8 cellular contexts compared by ENCODE assay signal in the genomic region with DNA sequence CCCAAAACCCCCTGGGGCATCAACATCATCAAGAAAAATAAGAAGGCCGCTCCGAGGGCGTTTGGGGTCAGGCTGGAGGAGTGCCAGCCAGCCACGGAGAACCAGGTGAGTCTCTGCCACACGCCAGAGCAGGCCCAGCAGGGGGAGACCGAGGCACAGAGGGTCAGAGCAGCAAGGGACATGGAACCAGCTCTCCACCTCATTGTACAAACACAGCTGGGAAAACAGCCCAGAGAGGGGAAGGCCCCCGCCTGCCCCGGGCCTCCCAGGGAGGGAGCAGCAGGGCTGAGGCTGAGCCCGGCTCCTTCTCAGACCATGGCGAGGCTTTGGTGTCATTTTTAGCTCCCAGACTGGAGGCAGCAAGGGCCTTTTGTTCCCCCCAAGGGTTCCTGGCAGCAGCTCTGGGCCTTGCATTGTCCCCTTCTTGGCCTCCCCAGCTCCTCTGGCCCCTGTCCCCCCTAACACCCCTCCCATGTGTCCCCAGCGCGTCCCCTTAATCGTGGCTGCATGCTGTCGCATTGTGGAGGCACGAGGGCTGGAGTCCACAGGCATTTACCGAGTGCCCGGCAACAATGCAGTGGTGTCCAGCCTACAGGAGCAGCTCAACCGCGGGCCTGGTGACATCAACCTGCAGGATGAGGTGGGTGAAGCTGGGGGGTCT. TPM values are rescaled to one million over a fixed set of nuclear protein-coding genes. Genes with fewer than 3 reads are reported as not detected.
DNase-seq lines count a peak whose midpoint lies in the region; ATAC-seq, FAIRE-seq and TF ChIP-seq lines count a peak whose summit lies in the region.
"Not testable (repeated sequence)": the region's sequence is repeated elsewhere in the genome, so short reads cannot be mapped to it uniquely, and the experiment has no call there.

No MANE protein-coding gene starts in this region.

- DNase-seq in DMS153 (lab: John Stamatoyannopoulos, UW) (peak; percentile 45), NCI-H1417 (lab: John Stamatoyannopoulos, UW) (peak in 2 of 3 experiments; percentile 40 to 74), NCI-H345 treated with DMSO at 0.1 percent for 48 hours (lab: John Stamatoyannopoulos, UW; ENCODE audit: unreplicated experiment) (peak; percentile 72), bronchial epithelial cell (ENCODE audit: low read depth) (peak; percentile 32), hypothalamus (lab: John Stamatoyannopoulos, UW) (peak in 39 of 51 donors; percentile 15 to 83 (median 64)), osteocyte (ENCODE audit: extremely low spot score, unreplicated experiment) (peak; percentile 91)
- not testable (repeated sequence) for DNase-seq in RWPE2 (ENCODE audit: low spot score); tibial nerve (ENCODE audit: low spot score in 2 of 2)

- peaks cover 39% of the 10 kb centered on the region for H3K4me1 Mint-ChIP-seq in osteocyte (ENCODE audit: unreplicated experiment)

- H3K4me3 Mint-ChIP-seq in osteocyte (ENCODE audit: unreplicated experiment): not testable (repeated sequence)

- not testable (repeated sequence) for H3K27me3 Mint-ChIP-seq in osteocyte (ENCODE audit: unreplicated experiment)

- not testable (repeated sequence) for H3K4me3 ChIP-seq in RWPE2 (ENCODE audit: severe bottlenecking); bronchial epithelial cell (ENCODE audit: low read depth, low read length); tibial nerve

- not testable (repeated sequence) for TF ChIP-seq POLR2A in tibial nerve (IDR thresholded peaks at IDR 0.05)

- peaks cover 52% of the 10 kb centered on the region for H3K36me3 ChIP-seq in RWPE2 (ENCODE audit: low read depth)
- H3K36me3 ChIP-seq in bronchial epithelial cell (ENCODE audit: control insufficient read depth, insufficient read depth, low read length): peaks cover 18% of the 10 kb centered on the region
- peaks cover 0 to 44% (median 0%) of the 10 kb centered on the region in 3 donors for H3K36me3 ChIP-seq in tibial nerve

- ATAC-seq in RWPE2 (ENCODE audit: low read depth): not testable (repeated sequence)

- not testable (repeated sequence) for H3K27me3 ChIP-seq in RWPE2 (ENCODE audit: insufficient read depth, poor library complexity, severe bottlenecking); bronchial epithelial cell (ENCODE audit: control insufficient read depth, insufficient read depth, low read length); tibial nerve

- H3K27ac ChIP-seq in RWPE2 (ENCODE audit: poor library complexity, severe bottlenecking): peak overlapping the region; percentile 11
- H3K27ac ChIP-seq in tibial nerve: peak overlapping the region in 3 of 4 donors; percentile 12 to 81 (median 74)

- WGBS in tibial nerve, 2 donors: 33 to 45% methylated on average over 14 of the region's 19 CpGs

- FAIRE-seq in bronchial epithelial cell (lab: Jason Lieb, UNC): not testable (repeated sequence)

- not testable (repeated sequence) for H3K9me3 Mint-ChIP-seq in osteocyte (ENCODE audit: unreplicated experiment)

- not testable (repeated sequence) for H3K9me3 ChIP-seq in RWPE2 (ENCODE audit: severe bottlenecking); tibial nerve

- peak overlapping the region; percentile 83 for H3K27ac Mint-ChIP-seq in osteocyte (ENCODE audit: unreplicated experiment)

- peaks cover 31% of the 10 kb centered on the region for H3K36me3 Mint-ChIP-seq in osteocyte (ENCODE audit: unreplicated experiment)

- H3K4me1 ChIP-seq in RWPE2 (ENCODE audit: insufficient read depth, poor library complexity, severe bottlenecking): not testable (repeated sequence)
- peaks cover 0 to 55% (median 18%) of the 10 kb centered on the region in 4 donors for H3K4me1 ChIP-seq in tibial nerve

- TF ChIP-seq EP300 in tibial nerve (IDR thresholded peaks at IDR 0.05): peak in 1 of 2 donors; percentile 22

- not testable (repeated sequence) for TF ChIP-seq CTCF in RWPE2 (IDR thresholded peaks at IDR 0.05; ENCODE audit: poor library complexity, severe bottlenecking); tibial nerve (IDR thresholded peaks at IDR 0.05)
- TF ChIP-seq CTCF in bronchial epithelial cell (IDR thresholded peaks at IDR 0.05; ENCODE audit: insufficient read depth, low read length, severe bottlenecking) (peak; percentile 38), osteocyte (IDR thresholded peaks at IDR 0.05) (peak; percentile 31)

RNA-seq across cellular contexts. Expression of gene ARHGAP23, which starts 53.9 kb away (rescaled TPM):
- total RNA-seq in bronchial epithelial cell: 15.8 and 18.1 TPM in 2 replicates
- total RNA-seq in osteocyte: 165 and 177 TPM in 2 replicates
- total RNA-seq in tibial nerve: 10 to 100 TPM; 41.0 to 80.7 (median 65.7) TPM
